Comparison of ENCODE assay signal across 30 cellular contexts in the genomic region with DNA sequence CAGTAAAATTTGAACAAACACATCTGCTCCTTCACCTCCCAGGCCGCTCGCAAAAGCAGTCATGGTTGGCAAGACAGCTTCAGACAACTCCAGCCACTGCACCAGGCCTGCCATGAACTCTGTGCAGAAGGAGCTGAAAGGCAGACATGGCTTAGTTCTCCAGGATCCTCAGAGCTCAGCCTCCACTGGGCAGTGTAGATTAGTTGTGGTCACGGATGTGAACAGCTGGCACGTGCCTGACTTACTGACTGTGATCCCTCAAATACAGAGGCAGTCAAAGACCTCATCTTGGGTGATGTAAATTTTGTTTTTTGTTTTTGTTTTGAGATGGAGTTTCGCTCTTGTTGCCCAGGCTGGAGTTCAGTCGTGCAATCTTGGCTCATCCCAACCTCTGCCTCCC. TPM values are rescaled to one million over a fixed set of nuclear protein-coding genes. Genes with fewer than 3 reads are reported as not detected.
"Had no signal": no experiment of that assay in that cellular context is flagged by ENCODE, and none has a peak within 500 bp of the region (broad histone marks: within the 10 kb centered on the region; RNA-seq: fewer than 3 reads in every experiment).

No MANE protein-coding gene starts in this region.

- H3K4me3 Mint-ChIP-seq: endodermal cell; natural killer cell; stimulated activated memory B cell treated with anti-CD40 and anti-IgM and Interleukin-4, amounts not matched to agents 10 μg/mL and 1 μg/mL and 100 μg/mL, for 72 hours; type B pancreatic cell had no signal

- FAIRE-seq: colon, keratinocyte, pancreas had no signal

- H3K27ac Mint-ChIP-seq: endodermal cell; natural killer cell; progenitor cell of endocrine pancreas; stimulated activated memory B cell treated with anti-CD40 and anti-IgM and Interleukin-4, amounts not matched to agents 10 μg/mL and 1 μg/mL and 100 μg/mL, for 72 hours; type B pancreatic cell had no signal

- H3K4me1 ChIP-seq: gastrocnemius medialis, lower lobe of right lung, pancreas, sigmoid colon, spleen, testis, tibial artery had no signal

- H3K27me3 ChIP-seq: dorsolateral prefrontal cortex, gastrocnemius medialis, neutrophil, pancreas, sigmoid colon, spleen, testis, tibial artery had no signal

- H3K27me3 Mint-ChIP-seq: progenitor cell of endocrine pancreas; stimulated activated memory B cell treated with anti-CD40 and anti-IgM and Interleukin-4, amounts not matched to agents 10 μg/mL and 1 μg/mL and 100 μg/mL, for 72 hours; type B pancreatic cell had no signal

- ATAC-seq: esophagus mucosa; gastrocnemius medialis; left ventricle myocardium superior; lower lobe of right lung; natural killer cell; right cardiac atrium; stimulated activated memory B cell treated with anti-CD40 and anti-IgM and Interleukin-4, amounts not matched to agents 10 μg/mL and 1 μg/mL and 100 μg/mL, for 72 hours; stimulated activated naive CD8-positive, alpha-beta T cell treated with anti-CD3 and anti-CD28 coated beads, Interleukin-15, Interleukin-2, amounts not matched to agents 100 U/mL and 50 U/mL, for 24 hours had no signal

- H3K36me3 Mint-ChIP-seq: natural killer cell, type B pancreatic cell had no signal

- H3K9me3 Mint-ChIP-seq: endodermal cell; natural killer cell; stimulated activated memory B cell treated with anti-CD40 and anti-IgM and Interleukin-4, amounts not matched to agents 10 μg/mL and 1 μg/mL and 100 μg/mL, for 72 hours; type B pancreatic cell had no signal

- H3K9me3 ChIP-seq: gastrocnemius medialis, lower lobe of right lung, neutrophil, pancreas, sigmoid colon, spleen, testis, tibial artery had no signal

- DNase-seq: effector CD4-positive, alpha-beta T cell; foreskin fibroblast; gastrocnemius medialis; left ventricle myocardium superior; lower lobe of right lung; natural killer cell; pancreas; right cardiac atrium; sigmoid colon; spleen; stimulated activated CD4-positive, alpha-beta T cell treated with anti-CD3 and anti-CD28 coated beads, Interleukin-4, amount 100 ng/mL, for 4 hours; stimulated activated naive CD8-positive, alpha-beta T cell treated with anti-CD3 and anti-CD28 coated beads, Interleukin-15, Interleukin-2, amounts not matched to agents 100 U/mL and 50 U/mL, for 24 hours; testis; tibial artery had no signal

- H3K4me3 ChIP-seq: dorsolateral prefrontal cortex, gastrocnemius medialis, lower lobe of right lung, pancreas, sigmoid colon, skin epidermis, spleen, testis, tibial artery had no signal

- H3K27ac ChIP-seq: dorsolateral prefrontal cortex, epithelial cell of prostate, gastrocnemius medialis, lower lobe of right lung, neutrophil, pancreas, sigmoid colon, skin epidermis, spleen, testis, tibial artery had no signal

- H3K4me1 Mint-ChIP-seq: natural killer cell; stimulated activated memory B cell treated with anti-CD40 and anti-IgM and Interleukin-4, amounts not matched to agents 10 μg/mL and 1 μg/mL and 100 μg/mL, for 72 hours had no signal

- H3K36me3 ChIP-seq: gastrocnemius medialis, neutrophil had no signal

RNA-seq across cellular contexts. Expression of a gene that starts 28.4 kb away (rescaled TPM):
- polyA plus RNA-seq: neural cell had no signal

RNA-seq across cellular contexts. Expression of a gene that starts 43.7 kb away (rescaled TPM):
- total RNA-seq: dorsolateral prefrontal cortex, endodermal cell, glomerular endothelial cell, left ventricle myocardium superior, lower lobe of right lung, mesenteric fat pad, natural killer cell, omental fat pad, progenitor cell of endocrine pancreas, right cardiac atrium, sigmoid colon, spleen, urinary bladder had no signal
- polyA plus RNA-seq: keratinocyte, neural cell, right cardiac atrium, urinary bladder had no signal
